19 cellular contexts compared by ENCODE assay signal in genomic region chr9:110949081-110949480, GRCh38.
DNase-seq lines count a peak whose midpoint lies in the region; ATAC-seq and TF ChIP-seq lines count a peak whose summit lies in the region.
"Had no signal": no experiment of that assay in that cellular context is flagged by ENCODE, and none has a peak within 500 bp of the region (broad histone marks: within the 10 kb centered on the region; RNA-seq: fewer than 3 reads in every experiment).

No MANE protein-coding gene starts in this region.

- H3K27ac ChIP-seq in PC-3 (ENCODE audit: low read length) = peak overlapping the region; percentile 65
- peak overlapping the region in 30 of 59 donors; percentile 6 to 81 (median 52) for H3K27ac ChIP-seq in dorsolateral prefrontal cortex
- no peak overlapping the region for H3K27ac ChIP-seq in uterus

- ATAC-seq in PC-3 (no peak), GM18909 (IDR thresholded peaks at IDR 0.05; ENCODE audit: poor library complexity, unreplicated experiment) (no peak)
- ATAC-seq: GM23338 had no signal

- H3K4me3 ChIP-seq in PC-3 (ENCODE audit: low read length) = no peak overlapping the region
- H3K4me3 ChIP-seq in dorsolateral prefrontal cortex = no peak overlapping the region
- no peak overlapping the region for H3K4me3 ChIP-seq in uterus
- H3K4me3 ChIP-seq: GM23338, HAP-1 had no signal

- no peaks in the 10 kb centered on the region for H3K27me3 Mint-ChIP-seq in activated CD4-positive, alpha-beta T cell treated with anti-CD3 and anti-CD28 coated beads, Interleukin-2, amount 10 ng/mL, durations not matched to agents 24 days and 14 days

- TF ChIP-seq CTCF in PC-3 (conservative IDR thresholded peaks at IDR 0.05; ENCODE audit: low read depth, low read length) = no peak
- no peak for TF ChIP-seq CTCF in dorsolateral prefrontal cortex (IDR thresholded peaks at IDR 0.05 in 54 of 56, conservative IDR thresholded peaks at IDR 0.05 in 2 of 56; ENCODE audit: low read depth in 1 of 56, partially characterized antibody in 56 of 56)
- TF ChIP-seq CTCF in uterus (IDR thresholded peaks at IDR 0.05) = no peak

- H4K20me1 ChIP-seq in PC-3 (ENCODE audit: low read length) = no peaks in the 10 kb centered on the region

- no peak for TF ChIP-seq POLR2A in uterus (IDR thresholded peaks at IDR 0.05)

- H3K36me3 Mint-ChIP-seq in activated CD4-positive, alpha-beta T cell treated with anti-CD3 and anti-CD28 coated beads, Interleukin-2, amount 10 ng/mL, durations not matched to agents 24 days and 14 days (ENCODE audit: low read depth) = no peaks in the 10 kb centered on the region

- POLR2A ChIA-PET in PC-3 (lab: Charles Lee; ENCODE audit: unreplicated experiment) = no interaction called here

- no peak overlapping the region for H3K4me2 ChIP-seq in PC-3 (ENCODE audit: low read length)
- H3K4me2 ChIP-seq: GM23338 had no signal

- no peaks in the 10 kb centered on the region for H3K4me1 Mint-ChIP-seq in activated CD4-positive, alpha-beta T cell treated with anti-CD3 and anti-CD28 coated beads, Interleukin-2, amount 10 ng/mL, durations not matched to agents 24 days and 14 days

- peaks cover 99% of the 10 kb centered on the region for H3K79me2 ChIP-seq in PC-3 (ENCODE audit: low read length)

- H3K9me3 ChIP-seq in PC-3 (ENCODE audit: low read length) = no peaks in the 10 kb centered on the region
- H3K9me3 ChIP-seq in uterus = no peaks in the 10 kb centered on the region
- H3K9me3 ChIP-seq: HAP-1 had no signal

- no TSS peak for BruUV-seq in PC-3 (replicated peaks; lab: Mats Ljungman, UMichigan)

- H3K27ac Mint-ChIP-seq in activated CD4-positive, alpha-beta T cell treated with anti-CD3 and anti-CD28 coated beads, Interleukin-2, amount 10 ng/mL, durations not matched to agents 24 days and 14 days = no peak overlapping the region
- H3K27ac Mint-ChIP-seq: GM23338 had no signal

- CTCF ChIA-PET in PC-3 (lab: Charles Lee) = no interaction called here

- H3F3A ChIP-seq in PC-3 (ENCODE audit: low read length, unreplicated experiment) = peaks cover 9% of the 10 kb centered on the region

- H3K36me3 ChIP-seq in PC-3 (ENCODE audit: low read depth, low read length) (peaks cover 49% of the 10 kb centered on the region), uterus (no peaks in the 10 kb centered on the region)
- H3K36me3 ChIP-seq: HAP-1 had no signal

- peaks cover 46% of the 10 kb centered on the region for H3K4me1 ChIP-seq in PC-3 (ENCODE audit: insufficient read depth, low read length)
- H3K4me1 ChIP-seq in uterus = no peaks in the 10 kb centered on the region
- H3K4me1 ChIP-seq: HAP-1 had no signal

- H3K9me3 Mint-ChIP-seq in activated CD4-positive, alpha-beta T cell treated with anti-CD3 and anti-CD28 coated beads, Interleukin-2, amount 10 ng/mL, durations not matched to agents 24 days and 14 days = peaks cover 8% of the 10 kb centered on the region
- H3K9me3 Mint-ChIP-seq: GM23338 had no signal

- H2AFZ ChIP-seq in PC-3 (ENCODE audit: low read length) = no peak overlapping the region
- H2AFZ ChIP-seq: GM23338 had no signal

- H3K27me3 ChIP-seq in PC-3 (ENCODE audit: low read length) = no peaks in the 10 kb centered on the region
- no peaks in the 10 kb centered on the region for H3K27me3 ChIP-seq in dorsolateral prefrontal cortex
- H3K27me3 ChIP-seq in uterus = no peaks in the 10 kb centered on the region

- no peaks in the 10 kb centered on the region for H3K9me2 ChIP-seq in PC-3 (replicated peaks; ENCODE audit: low read length)

- no peak overlapping the region for H3K4me3 Mint-ChIP-seq in activated CD4-positive, alpha-beta T cell treated with anti-CD3 and anti-CD28 coated beads, Interleukin-2, amount 10 ng/mL, durations not matched to agents 24 days and 14 days
- H3K4me3 Mint-ChIP-seq: GM23338 had no signal

- DNase-seq in AG20443 (ENCODE audit: low spot score) (peak; percentile 16), PC-3 (no peak), dorsolateral prefrontal cortex (no peak), dedifferentiated amniotic fluid mesenchymal stem cell (ENCODE audit: extremely low spot score) (no peak), uterus (no peak)
- no peak for DNase-seq in activated CD4-positive, alpha-beta T cell treated with anti-CD3 and anti-CD28 coated beads, Interleukin-2, amount 10 ng/mL, durations not matched to agents 24 days and 14 days
- DNase-seq: Calu3, DMS79 treated with DMSO at 0.1 percent for 48 hours, KG1, MM.1S, NCI-H1694, NCI-H2029 treated with DMSO at 0.1 percent for 48 hours, NCI-H446 treated with DMSO at 0.1 percent for 48 hours, NCI-H526 treated with DMSO at 0.1 percent for 48 hours, RPMI8226, SHP77 had no signal

- intact Hi-C loops in PC-3 (cut with micrococcal nuclease) (no loop called here), dorsolateral prefrontal cortex (cut with DNase I) (no loop called here), uterus (cut with DNase I; ENCODE audit: low total_unique reads) (no loop called here)
- intact Hi-C loops in activated CD4-positive, alpha-beta T cell treated with anti-CD3 and anti-CD28 coated beads, Interleukin-2, amount 10 ng/mL, durations not matched to agents 24 days and 14 days (cut with micrococcal nuclease) = no loop called here

- no peak overlapping the region for H3K9ac ChIP-seq in PC-3 (ENCODE audit: low read length)

Comparison
In these comparisons a context has a peak if more than half of its experiments do, and no peak if none do; other contexts are left out.
1. H3K27ac ChIP-seq: peak in PC-3 (single experiment) and dorsolateral prefrontal cortex (30 of 59); none in uterus (0 of 2).